In the genomic region with DNA sequence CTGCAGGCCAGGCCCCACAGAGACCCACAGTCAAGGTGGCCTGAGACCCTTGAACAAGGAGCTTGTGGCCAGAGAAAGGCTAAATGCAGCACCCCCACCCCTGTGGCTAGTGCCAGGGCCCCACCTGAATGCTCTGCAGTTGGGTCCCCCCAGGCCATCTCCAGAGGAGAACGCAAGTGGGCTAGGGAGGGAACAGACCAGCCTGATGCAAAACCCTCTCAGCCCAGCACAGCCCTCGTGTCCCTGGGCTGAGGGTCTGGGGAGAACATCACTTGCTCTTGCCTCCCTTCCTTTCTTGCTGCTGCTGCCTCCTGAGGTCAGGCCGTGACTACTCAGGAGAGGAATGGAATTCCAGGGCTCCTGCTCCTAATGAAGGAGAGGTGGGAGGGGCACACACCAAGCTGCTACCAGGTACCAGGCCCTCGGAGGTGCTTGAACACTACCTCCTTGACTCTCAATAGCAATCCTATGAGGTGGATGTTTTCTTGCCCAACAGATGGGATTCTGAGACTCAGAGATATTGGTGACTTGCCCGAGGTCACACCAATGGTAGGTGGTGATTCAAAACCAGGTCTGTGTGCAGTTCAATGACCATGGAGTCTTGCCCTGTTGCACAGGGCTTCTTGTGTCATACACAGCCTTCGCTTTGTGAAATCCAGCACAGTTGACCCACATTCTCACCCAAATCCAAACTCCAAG, we compare ENCODE assay signal across 10 cellular contexts. TPM values are rescaled to one million over a fixed set of nuclear protein-coding genes. Genes with fewer than 3 reads are reported as not detected.
DNase-seq lines count a peak whose midpoint lies in the region.
"Had no signal": no experiment of that assay in that cellular context is flagged by ENCODE, and none has a peak within 500 bp of the region (broad histone marks: within the 10 kb centered on the region; RNA-seq: fewer than 3 reads in every experiment).

No MANE protein-coding gene starts in this region.

- no peak overlapping the region for H3K18ac ChIP-seq in mesendoderm (ENCODE audit: low read length)

- no peak overlapping the region for H2BK120ac ChIP-seq in mesendoderm (ENCODE audit: low read depth, low read length)

- peak overlapping the region; percentile 17 for H2BK5ac ChIP-seq in mesendoderm (ENCODE audit: low read length)

- H3K4me3 ChIP-seq in NT2/D1 (ENCODE audit: insufficient read length, low read depth), result no peak overlapping the region
- no peak overlapping the region for H3K4me3 ChIP-seq in mesendoderm (ENCODE audit: low read length)
- H3K4me3 ChIP-seq in subcutaneous abdominal adipose tissue (ENCODE audit: low read depth in 1 of 5, low read length in 5 of 5), result peak overlapping the region in 1 of 5 donors; percentile 21

- H3K4me1 Mint-ChIP-seq in dendritic cell treated with granulocyte-macrophage colony-stimulating factor and Interleukin-4, amounts not matched to agents 40 ng/mL and 50 ng/mL, for 4 days (ENCODE audit: low read depth), result peaks cover 87% of the 10 kb centered on the region

- no peak overlapping the region for H4K5ac ChIP-seq in mesendoderm (ENCODE audit: low read length)

- no peaks in the 10 kb centered on the region for H3K79me2 ChIP-seq in mesendoderm (ENCODE audit: control insufficient read depth, insufficient read depth, low read length)

- H2BK15ac ChIP-seq in mesendoderm (replicated peaks; ENCODE audit: low read depth), result no peak overlapping the region

- H3K36me3 Mint-ChIP-seq in dendritic cell treated with granulocyte-macrophage colony-stimulating factor and Interleukin-4, amounts not matched to agents 40 ng/mL and 50 ng/mL, for 4 days (ENCODE audit: low read depth), result no peaks in the 10 kb centered on the region

- DNase-seq in NT2/D1 (ENCODE audit: low read depth, low spot score) (no peak), mesendoderm (peak; percentile 90), cerebellum (ENCODE audit: low spot score) (no peak), posterior vena cava (ENCODE audit: low spot score) (no peak), 8988T (no peak), RKO (ENCODE audit: low spot score) (no peak)
- DNase-seq: Karpas-422, NCI-H2227 treated with DMSO at 0.1 percent for 48 hours had no signal

- no peaks in the 10 kb centered on the region for H3K9me3 Mint-ChIP-seq in dendritic cell treated with granulocyte-macrophage colony-stimulating factor and Interleukin-4, amounts not matched to agents 40 ng/mL and 50 ng/mL, for 4 days

- H3K4ac ChIP-seq in mesendoderm (ENCODE audit: low read depth, low read length), result peak overlapping the region; percentile 81

- H2AK5ac ChIP-seq in mesendoderm (ENCODE audit: low read length), result peak overlapping the region; percentile 77

- no peak overlapping the region for H3K23ac ChIP-seq in mesendoderm (ENCODE audit: low read length)

- no peak overlapping the region for H3K4me3 Mint-ChIP-seq in dendritic cell treated with granulocyte-macrophage colony-stimulating factor and Interleukin-4, amounts not matched to agents 40 ng/mL and 50 ng/mL, for 4 days

- no peaks in the 10 kb centered on the region for H3K79me1 ChIP-seq in mesendoderm (ENCODE audit: low read length)

- no peaks in the 10 kb centered on the region for H3K36me3 ChIP-seq in NT2/D1 (ENCODE audit: insufficient read depth, insufficient read length, low read length)
- no peaks in the 10 kb centered on the region for H3K36me3 ChIP-seq in mesendoderm (ENCODE audit: control insufficient read depth, insufficient read depth, low read length)
- no peaks in the 10 kb centered on the region for H3K36me3 ChIP-seq in subcutaneous abdominal adipose tissue (ENCODE audit: control insufficient read depth in 5 of 5, insufficient read depth in 5 of 5, low read length in 5 of 5)

- no peaks in the 10 kb centered on the region for H3K27me3 ChIP-seq in NT2/D1 (ENCODE audit: insufficient read depth, insufficient read length)
- no peaks in the 10 kb centered on the region for H3K27me3 ChIP-seq in mesendoderm (ENCODE audit: insufficient read depth, low read length, poor library complexity)
- H3K27me3 ChIP-seq in subcutaneous abdominal adipose tissue (ENCODE audit: control insufficient read depth in 5 of 5, insufficient read depth in 4 of 5, low read length in 5 of 5), result no peaks in the 10 kb centered on the region

- peak overlapping the region; percentile 91 for H3K56ac ChIP-seq in mesendoderm (ENCODE audit: low read length)

- H3K9ac ChIP-seq in NT2/D1 (ENCODE audit: insufficient read length, low read depth) (peak overlapping the region; percentile 6), mesendoderm (ENCODE audit: low read length) (no peak overlapping the region), subcutaneous abdominal adipose tissue (ENCODE audit: low read length in 5 of 5) (peak overlapping the region in 4 of 5 donors; percentile 40 to 60 (median 59))

- WGBS in mesendoderm (ENCODE audit: extremely low coverage, insufficient coverage, low lambda C conversion rate), result no CpG with 5 or more reads among the region's 6 CpGs

- H3K27ac Mint-ChIP-seq in dendritic cell treated with granulocyte-macrophage colony-stimulating factor and Interleukin-4, amounts not matched to agents 40 ng/mL and 50 ng/mL, for 4 days, result peak overlapping the region; percentile 95

- no peak overlapping the region for H3K4me2 ChIP-seq in mesendoderm (ENCODE audit: low read length)

- H3K9me3 ChIP-seq in NT2/D1 (ENCODE audit: insufficient read depth, low read length) (no peaks in the 10 kb centered on the region), subcutaneous abdominal adipose tissue (ENCODE audit: control insufficient read depth in 5 of 5, low read length in 5 of 5) (no peaks in the 10 kb centered on the region)

- no peak overlapping the region for H4K8ac ChIP-seq in mesendoderm (ENCODE audit: low read depth, low read length)

- H3K27ac ChIP-seq in mesendoderm (ENCODE audit: low read depth, low read length), result peak overlapping the region; percentile 59
- peak overlapping the region; percentile 95 for H3K27ac ChIP-seq in subcutaneous abdominal adipose tissue (ENCODE audit: low read depth, low read length)

- no peaks in the 10 kb centered on the region for H3K27me3 Mint-ChIP-seq in dendritic cell treated with granulocyte-macrophage colony-stimulating factor and Interleukin-4, amounts not matched to agents 40 ng/mL and 50 ng/mL, for 4 days

- H3K4me1 ChIP-seq in NT2/D1 (ENCODE audit: insufficient read depth, insufficient read length) (peaks cover 29% of the 10 kb centered on the region), mesendoderm (ENCODE audit: control insufficient read depth, low read depth, low read length) (peaks cover 12% of the 10 kb centered on the region), subcutaneous abdominal adipose tissue (ENCODE audit: control insufficient read depth in 5 of 5, insufficient read depth in 5 of 5, low read length in 5 of 5) (peaks cover 32 to 93% (median 86%) of the 10 kb centered on the region in 5 donors)

- intact Hi-C loops in dendritic cell treated with granulocyte-macrophage colony-stimulating factor and Interleukin-4, amounts not matched to agents 40 ng/mL and 50 ng/mL, for 4 days (cut with micrococcal nuclease), result no loop called here
- intact Hi-C loops in posterior vena cava (cut with DNase I), result loop anchor here in 1 of 2 donors (5.0 kb wide), 1 partner anchor 65 kb away; a partner anchor contains a TSS

RNA-seq across cellular contexts. Expression of a gene that starts 45.5 kb away (rescaled TPM):
- 410 TPM for polyA plus RNA-seq in mesendoderm (2013, experiment 1 of 2)
- 407 TPM for polyA plus RNA-seq in mesendoderm (2013, experiment 2 of 2)
- 87.9 TPM for total RNA-seq in cerebellum
- total RNA-seq in posterior vena cava, result 100 to 1,000 TPM; 159 to 191 TPM
